ENCODE assay signal across 19 cellular contexts in genomic region chr10:62643612-62644587, GRCh38.
DNase-seq lines count a peak whose midpoint lies in the region; ATAC-seq and TF ChIP-seq lines count a peak whose summit lies in the region.
"Had no signal": no experiment of that assay in that cellular context is flagged by ENCODE, and none has a peak within 500 bp of the region (broad histone marks: within the 10 kb centered on the region; RNA-seq: fewer than 3 reads in every experiment).

No MANE protein-coding gene starts in this region.

- no peaks in the 10 kb centered on the region for H3K27me3 ChIP-seq in Peyer's patch

- CTCF ChIA-PET in activated naive CD4-positive, alpha-beta T cell treated with anti-CD3 and anti-CD28 coated beads for 36 hours (lab: Charles Lee), result interaction anchor here (0.6 to 0.7 kb wide), 3 partner anchors 34 to 110 kb away, joined by 3 to 4 read pairs (median 4); no protein-coding TSS in a partner anchor

- no peak overlapping the region for H3K27ac ChIP-seq in Peyer's patch

- peak overlapping the region; percentile 3 to 11 for H3K27ac Mint-ChIP-seq in activated naive CD4-positive, alpha-beta T cell treated with anti-CD3 and anti-CD28 coated beads, Interleukin-2, amount 50 U/mL, for 72 hours
- H3K27ac Mint-ChIP-seq in activated naive CD4-positive, alpha-beta T cell treated with anti-CD3 and anti-CD28 coated beads for 36 hours, result no peak overlapping the region
- H3K27ac Mint-ChIP-seq in dendritic cell treated with granulocyte-macrophage colony-stimulating factor and Interleukin-4, amounts not matched to agents 40 ng/mL and 50 ng/mL, for 4 days, result peak overlapping the region; percentile 83

- peak; percentile 80 to 88 for ATAC-seq in activated naive CD4-positive, alpha-beta T cell treated with anti-CD3 and anti-CD28 coated beads, Interleukin-2, amount 50 U/mL, for 72 hours
- ATAC-seq: GM12878, HCT116 had no signal

- TF ChIP-seq POLR2A in Peyer's patch (IDR thresholded peaks at IDR 0.05), result no peak

- peaks cover 0 to 4% of the 10 kb centered on the region in 2 donors for H3K36me3 Mint-ChIP-seq in activated naive CD4-positive, alpha-beta T cell treated with anti-CD3 and anti-CD28 coated beads, Interleukin-2, amount 50 U/mL, for 72 hours
- no peaks in the 10 kb centered on the region for H3K36me3 Mint-ChIP-seq in activated naive CD4-positive, alpha-beta T cell treated with anti-CD3 and anti-CD28 coated beads for 36 hours (ENCODE audit: low read depth)
- H3K36me3 Mint-ChIP-seq in dendritic cell treated with granulocyte-macrophage colony-stimulating factor and Interleukin-4, amounts not matched to agents 40 ng/mL and 50 ng/mL, for 4 days (ENCODE audit: low read depth), result no peaks in the 10 kb centered on the region

- no peak for TF ChIP-seq CTCF in Peyer's patch (IDR thresholded peaks at IDR 0.05)

- no peaks in the 10 kb centered on the region for H3K4me1 ChIP-seq in Peyer's patch
- H3K4me1 ChIP-seq: BE2C had no signal

- no peak overlapping the region for H3K4me3 Mint-ChIP-seq in activated naive CD4-positive, alpha-beta T cell treated with anti-CD3 and anti-CD28 coated beads for 36 hours
- H3K4me3 Mint-ChIP-seq in dendritic cell treated with granulocyte-macrophage colony-stimulating factor and Interleukin-4, amounts not matched to agents 40 ng/mL and 50 ng/mL, for 4 days, result peak overlapping the region; percentile 26

- no peaks in the 10 kb centered on the region for H3K27me3 Mint-ChIP-seq in activated naive CD4-positive, alpha-beta T cell treated with anti-CD3 and anti-CD28 coated beads for 36 hours (ENCODE audit: low read depth)
- H3K27me3 Mint-ChIP-seq in dendritic cell treated with granulocyte-macrophage colony-stimulating factor and Interleukin-4, amounts not matched to agents 40 ng/mL and 50 ng/mL, for 4 days, result no peaks in the 10 kb centered on the region

- intact Hi-C loops in activated naive CD4-positive, alpha-beta T cell treated with anti-CD3 and anti-CD28 coated beads for 36 hours (cut with micrococcal nuclease), result no loop called here
- intact Hi-C loops in dendritic cell treated with granulocyte-macrophage colony-stimulating factor and Interleukin-4, amounts not matched to agents 40 ng/mL and 50 ng/mL, for 4 days (cut with micrococcal nuclease), result loop anchor here (10.0 kb wide), 1 partner anchor 51 kb away; no protein-coding TSS in a partner anchor

- peaks cover 27% of the 10 kb centered on the region for H3K4me1 Mint-ChIP-seq in activated naive CD4-positive, alpha-beta T cell treated with anti-CD3 and anti-CD28 coated beads for 36 hours (ENCODE audit: low read depth)
- H3K4me1 Mint-ChIP-seq in dendritic cell treated with granulocyte-macrophage colony-stimulating factor and Interleukin-4, amounts not matched to agents 40 ng/mL and 50 ng/mL, for 4 days (ENCODE audit: low read depth), result peaks cover 47% of the 10 kb centered on the region

- H3K4me3 ChIP-seq in Peyer's patch, result no peak overlapping the region
- H3K4me3 ChIP-seq: GM12878 had no signal

- H3K9me3 Mint-ChIP-seq in activated naive CD4-positive, alpha-beta T cell treated with anti-CD3 and anti-CD28 coated beads, Interleukin-2, amount 50 U/mL, for 72 hours, result no peaks in the 10 kb centered on the region
- no peaks in the 10 kb centered on the region for H3K9me3 Mint-ChIP-seq in activated naive CD4-positive, alpha-beta T cell treated with anti-CD3 and anti-CD28 coated beads for 36 hours
- H3K9me3 Mint-ChIP-seq in dendritic cell treated with granulocyte-macrophage colony-stimulating factor and Interleukin-4, amounts not matched to agents 40 ng/mL and 50 ng/mL, for 4 days, result no peaks in the 10 kb centered on the region

- H3K9me3 ChIP-seq in Peyer's patch, result no peaks in the 10 kb centered on the region
- H3K9me3 ChIP-seq: BE2C had no signal

- H3K36me3 ChIP-seq in Peyer's patch, result no peaks in the 10 kb centered on the region
- H3K36me3 ChIP-seq: BE2C had no signal

- DNase-seq in activated naive CD4-positive, alpha-beta T cell treated with anti-CD3 and anti-CD28 coated beads, Interleukin-2, amount 50 U/mL, for 72 hours (ENCODE audit: low spot score in 2 of 2), result no peak
- no peak for DNase-seq in activated naive CD4-positive, alpha-beta T cell treated with anti-CD3 and anti-CD28 coated beads for 36 hours
- DNase-seq in MV-4-11 (lab: John Stamatoyannopoulos, UW) (peak; percentile 5), Peyer's patch (no peak), NCI-H1048 (lab: John Stamatoyannopoulos, UW) (no peak), medulla oblongata (ENCODE audit: extremely low spot score) (no peak)
- DNase-seq: BE2C, DMS53, Karpas-422, MM.1S, NCI-H1417 treated with DMSO at 0.1 percent for 48 hours, NCI-H2029, NCI-H2171 treated with DMSO at 0.1 percent for 48 hours, NCI-H510A, NCI-H82, SIG-M5 had no signal
